Comparison of ENCODE assay signal across 1 cellular context in the genomic region with DNA sequence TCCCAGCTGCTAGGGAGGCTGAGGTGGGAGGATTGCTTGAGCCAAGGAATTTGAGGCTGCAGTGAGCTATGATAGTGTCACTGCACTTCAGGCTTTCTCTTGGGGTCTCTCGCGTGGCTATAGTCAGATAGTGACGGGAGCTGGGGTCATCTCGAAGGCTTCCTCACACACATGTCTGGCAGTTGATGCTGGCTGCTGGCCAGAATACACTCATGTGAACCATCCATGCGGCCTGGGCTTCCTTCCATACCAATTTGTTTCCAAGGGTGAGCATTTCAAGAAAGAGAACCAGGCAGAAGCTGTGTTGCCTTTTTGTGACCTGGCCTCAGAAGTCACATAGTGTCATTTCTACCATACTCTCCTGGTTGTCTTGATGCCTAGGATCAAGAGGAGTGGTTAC.
A peak's percentile ranks its signal among the peaks of the same experiment; 100 is the strongest.
TF ChIP-seq lines count a peak whose summit lies in the region.

No MANE protein-coding gene starts in this region.

TF ChIP-seq in K562, 482 proteins besides CTCF, POLR2A, EP300 and RAD21:
- TF ChIP-seq NFIC (IDR thresholded peaks at IDR 0.05), result peak; percentile 60
- no peak for TF ChIP-seq ZNF561 (CRISPR knock-in tag; conservative IDR thresholded peaks at IDR 0.05)
- 0 out of 2 replicates have a peak, but pooled peaks have one; percentile 6 for TF ChIP-seq CBFA2T3 (IDR thresholded peaks at IDR 0.05)
